ENCODE assay signal across 16 cellular contexts in the genomic region with DNA sequence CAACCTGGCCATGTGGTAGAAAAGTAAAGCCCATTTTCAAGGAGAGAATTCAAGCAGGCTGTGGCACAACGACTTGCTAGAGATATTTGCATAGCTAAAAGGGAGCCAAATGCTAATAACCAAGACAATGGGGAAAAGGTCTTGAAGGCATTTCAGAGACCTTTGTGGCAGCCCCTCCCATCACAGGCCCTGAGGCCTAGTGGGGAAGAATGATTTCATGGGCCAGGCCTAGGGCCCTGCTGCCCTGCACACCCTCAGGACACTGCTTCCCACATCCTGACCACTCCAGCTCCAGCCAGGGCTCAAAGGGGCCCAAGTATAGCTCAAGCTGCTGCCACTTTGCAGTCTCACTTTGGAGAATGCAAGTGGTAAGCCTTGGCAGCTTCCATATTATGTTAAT. TPM values are rescaled to one million over a fixed set of nuclear protein-coding genes. Genes with fewer than 3 reads are reported as not detected.
A peak's percentile ranks its signal among the peaks of the same experiment; 100 is the strongest.
DNase-seq lines count a peak whose midpoint lies in the region; ATAC-seq and TF ChIP-seq lines count a peak whose summit lies in the region.
"Had no signal": no experiment of that assay in that cellular context is flagged by ENCODE, and none has a peak within 500 bp of the region (broad histone marks: within the 10 kb centered on the region; RNA-seq: fewer than 3 reads in every experiment).

No MANE protein-coding gene starts in this region.

- DNase-seq in GM23338 (ENCODE audit: low spot score): no peak
- DNase-seq in HAP-1 (ENCODE audit: low spot score in 2 of 2): peak; percentile 26 to 32
- DNase-seq in epithelial cell of prostate (ENCODE audit: low read depth, low spot score): no peak
- no peak for DNase-seq in smooth muscle cell (lab: John Stamatoyannopoulos, UW; ENCODE audit: unreplicated experiment)
- DNase-seq in NCI-H748 treated with DMSO at 0.1 percent for 48 hours (lab: John Stamatoyannopoulos, UW): no peak
- no peak for DNase-seq in T-helper 2 cell treated with Interferon-gamma antibody and Interleukin-4, amounts not matched to agents 5 μg/mL and 100 μg/mL, for 36 hours (ENCODE audit: low spot score)
- DNase-seq: C1 segment of cervical spinal cord; Caco-2; CD4-positive, alpha-beta memory T cell; DMS153; DND-41; GDM1; HCEC 1CT had no signal

- H3K9ac ChIP-seq in smooth muscle cell (ENCODE audit: low read depth): no peak overlapping the region

- H3K27me3 ChIP-seq in GM23338 (ENCODE audit: insufficient read depth) (no peaks in the 10 kb centered on the region), HAP-1 (ENCODE audit: low read depth) (no peaks in the 10 kb centered on the region), smooth muscle cell (ENCODE audit: low read depth) (no peaks in the 10 kb centered on the region)

- TF ChIP-seq CTCF in GM23338 (conservative IDR thresholded peaks at IDR 0.05; ENCODE audit: low read depth in 2 of 2) (no peak), smooth muscle cell (IDR thresholded peaks at IDR 0.05; ENCODE audit: borderline replicate concordance, insufficient read depth, poor library complexity, severe bottlenecking) (no peak)

- 50% methylated on average over 1 of the region's 1 CpG for WGBS in smooth muscle cell (ENCODE audit: low lambda C conversion rate)

- H4K20me1 ChIP-seq in GM23338 (replicated peaks; ENCODE audit: insufficient read depth) (no peaks in the 10 kb centered on the region), smooth muscle cell (ENCODE audit: low read depth) (no peaks in the 10 kb centered on the region)

- H3K36me3 ChIP-seq in GM23338 (ENCODE audit: insufficient read depth): peaks cover 5% of the 10 kb centered on the region; the same call in 1 of the 2 replicates
- no peaks in the 10 kb centered on the region for H3K36me3 ChIP-seq in HAP-1 (replicated peaks)
- H3K36me3 ChIP-seq in smooth muscle cell (ENCODE audit: low read depth): no peaks in the 10 kb centered on the region

- H3K9me3 ChIP-seq in HAP-1 (peaks cover 21% of the 10 kb centered on the region), smooth muscle cell (replicated peaks; ENCODE audit: low read depth) (no peaks in the 10 kb centered on the region)

- no peak overlapping the region for H3K4me3 ChIP-seq in GM23338
- H3K4me3 ChIP-seq in HAP-1: no peak overlapping the region
- no peak overlapping the region for H3K4me3 ChIP-seq in smooth muscle cell
- H3K4me3 ChIP-seq: GM12878 had no signal

- H2AFZ ChIP-seq in GM23338 (no peak overlapping the region), smooth muscle cell (ENCODE audit: low read depth) (no peak overlapping the region)

- H3F3A ChIP-seq in GM23338 (replicated peaks; ENCODE audit: low read depth) (no peaks in the 10 kb centered on the region), smooth muscle cell (ENCODE audit: low read depth) (no peaks in the 10 kb centered on the region)

- no peak overlapping the region for H3K27ac Mint-ChIP-seq in GM23338
- H3K27ac Mint-ChIP-seq in T-helper 2 cell treated with Interferon-gamma antibody and Interleukin-4, amounts not matched to agents 5 μg/mL and 100 μg/mL, for 36 hours: no peak overlapping the region
- H3K27ac Mint-ChIP-seq: CD4-positive, alpha-beta memory T cell had no signal

- in situ Hi-C loops in HAP-1 (cut with MboI; ENCODE audit: low sequenced_read_pairs): loop anchor here (25.0 kb wide), 3 partner anchors 447 to 897 kb away; a partner anchor contains a TSS

- H3K27ac ChIP-seq in GM23338 (ENCODE audit: low read depth): no peak overlapping the region
- peak overlapping the region; percentile 80 for H3K27ac ChIP-seq in epithelial cell of prostate
- peak overlapping the region; percentile 62 for H3K27ac ChIP-seq in smooth muscle cell (ENCODE audit: low read depth)

- H3K4me1 ChIP-seq in GM23338 (ENCODE audit: insufficient read depth) (no peaks in the 10 kb centered on the region), HAP-1 (no peaks in the 10 kb centered on the region), smooth muscle cell (ENCODE audit: low read depth) (no peaks in the 10 kb centered on the region)
- H3K4me1 ChIP-seq: Caco-2 had no signal

- peaks cover 36% of the 10 kb centered on the region for H3K9me3 Mint-ChIP-seq in GM23338
- H3K9me3 Mint-ChIP-seq in T-helper 2 cell treated with Interferon-gamma antibody and Interleukin-4, amounts not matched to agents 5 μg/mL and 100 μg/mL, for 36 hours: peaks cover 28% of the 10 kb centered on the region

- H3K9me2 ChIP-seq in GM23338 (ENCODE audit: insufficient read depth): no peaks in the 10 kb centered on the region

- H3K27me3 Mint-ChIP-seq in GM23338 (ENCODE audit: insufficient read depth, low read depth, poor library complexity): peaks cover 5% of the 10 kb centered on the region
- no peaks in the 10 kb centered on the region for H3K27me3 Mint-ChIP-seq in T-helper 2 cell treated with Interferon-gamma antibody and Interleukin-4, amounts not matched to agents 5 μg/mL and 100 μg/mL, for 36 hours (ENCODE audit: low read depth)
- H3K27me3 Mint-ChIP-seq: CD4-positive, alpha-beta memory T cell had no signal

- peaks cover 24% of the 10 kb centered on the region for H3K36me3 Mint-ChIP-seq in GM23338 (ENCODE audit: low read depth)
- peaks cover 11% of the 10 kb centered on the region for H3K36me3 Mint-ChIP-seq in T-helper 2 cell treated with Interferon-gamma antibody and Interleukin-4, amounts not matched to agents 5 μg/mL and 100 μg/mL, for 36 hours (ENCODE audit: low read depth)

- H3K4me3 Mint-ChIP-seq in GM23338: no peak overlapping the region
- no peak overlapping the region for H3K4me3 Mint-ChIP-seq in T-helper 2 cell treated with Interferon-gamma antibody and Interleukin-4, amounts not matched to agents 5 μg/mL and 100 μg/mL, for 36 hours
- H3K4me3 Mint-ChIP-seq: CD4-positive, alpha-beta memory T cell had no signal

- no peaks in the 10 kb centered on the region for H3K4me1 Mint-ChIP-seq in GM23338
- peaks cover 7% of the 10 kb centered on the region for H3K4me1 Mint-ChIP-seq in T-helper 2 cell treated with Interferon-gamma antibody and Interleukin-4, amounts not matched to agents 5 μg/mL and 100 μg/mL, for 36 hours (ENCODE audit: low read depth)

- ATAC-seq in GM23338 (0 out of 3 replicates have a peak, but pooled peaks have one; percentile 36), HG03045 (IDR thresholded peaks at IDR 0.05; ENCODE audit: unreplicated experiment) (no peak), GM18519 (IDR thresholded peaks at IDR 0.05; ENCODE audit: low FRiP score, unreplicated experiment) (no peak)
- ATAC-seq: GM12878 had no signal

- H3K4me2 ChIP-seq in GM23338 (no peak overlapping the region), smooth muscle cell (no peak overlapping the region)

- H3K79me2 ChIP-seq in GM23338 (replicated peaks; ENCODE audit: insufficient read depth): no peaks in the 10 kb centered on the region
- H3K79me2 ChIP-seq in smooth muscle cell (ENCODE audit: low read depth): no peaks in the 10 kb centered on the region

TF ChIP-seq in GM23338, 12 proteins besides CTCF, POLR2A, EP300 and RAD21:
- TF ChIP-seq, protein P1, sequence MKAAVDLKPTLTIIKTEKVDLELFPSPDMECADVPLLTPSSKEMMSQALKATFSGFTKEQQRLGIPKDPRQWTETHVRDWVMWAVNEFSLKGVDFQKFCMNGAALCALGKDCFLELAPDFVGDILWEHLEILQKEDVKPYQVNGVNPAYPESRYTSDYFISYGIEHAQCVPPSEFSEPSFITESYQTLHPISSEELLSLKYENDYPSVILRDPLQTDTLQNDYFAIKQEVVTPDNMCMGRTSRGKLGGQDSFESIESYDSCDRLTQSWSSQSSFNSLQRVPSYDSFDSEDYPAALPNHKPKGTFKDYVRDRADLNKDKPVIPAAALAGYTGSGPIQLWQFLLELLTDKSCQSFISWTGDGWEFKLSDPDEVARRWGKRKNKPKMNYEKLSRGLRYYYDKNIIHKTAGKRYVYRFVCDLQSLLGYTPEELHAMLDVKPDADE (IDR thresholded peaks at IDR 0.05): no peak
- TF ChIP-seq ZNF331 (CRISPR knock-in tag; IDR thresholded peaks at IDR 0.05; ENCODE audit: low read depth): no peak
- TF ChIP-seq STAT1 (IDR thresholded peaks at IDR 0.05; ENCODE audit: unreplicated experiment): no peak
- TF ChIP-seq CREB1 (CRISPR knock-in tag; IDR thresholded peaks at IDR 0.05; ENCODE audit: low read depth): no peak

RNA-seq across cellular contexts. Expression of a gene that starts 21.5 kb away (rescaled TPM):
- 33.9 and 48.8 TPM in 2 replicates for total RNA-seq in GM23338 (2014; rRNA removed; shearing (Covaris generic))
- 14.3 and 16.1 TPM in 2 replicates for polyA plus RNA-seq in GM23338 (2016; fragmentation: Nextera tagmentation; extraction: Ambion mirVana)
- 4.8 and 7.2 TPM in 2 replicates for total RNA-seq in smooth muscle cell
- 17.1 and 22.1 TPM in 2 replicates for polyA plus RNA-seq in smooth muscle cell

Comparison
In these comparisons a context has a peak if more than half of its experiments do, and no peak if none do; other contexts are left out.
1. DNase-seq: peak in HAP-1 (2 of 2); none in GM23338 (single experiment), epithelial cell of prostate (single experiment), smooth muscle cell (single experiment), NCI-H748 treated with DMSO at 0.1 percent for 48 hours (single experiment) and T-helper 2 cell treated with Interferon-gamma antibody and Interleukin-4, amounts not matched to agents 5 μg/mL and 100 μg/mL, for 36 hours (single experiment).